ENCODE assay signal across 28 cellular contexts in the genomic region with DNA sequence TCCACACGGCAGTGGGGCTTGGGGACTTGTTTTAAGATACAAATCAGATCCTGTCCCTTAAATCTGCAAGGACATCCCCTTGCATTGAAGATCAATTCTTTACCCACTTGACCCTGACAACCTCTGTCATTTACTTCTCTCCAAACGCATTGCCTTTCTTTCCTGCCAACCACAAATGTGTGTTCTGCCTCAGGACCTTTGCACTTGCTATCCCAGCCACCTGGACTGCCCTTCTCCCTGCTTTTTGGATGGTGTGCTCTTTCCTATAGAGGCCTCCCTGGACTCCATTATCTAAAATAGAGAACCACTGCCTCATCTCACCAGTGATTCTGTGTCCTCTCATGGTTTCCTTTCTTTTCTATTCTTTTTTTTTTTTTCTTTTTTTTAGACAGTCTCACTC. TPM values are rescaled to one million over a fixed set of nuclear protein-coding genes. Genes with fewer than 3 reads are reported as not detected.
A peak's percentile ranks its signal among the peaks of the same experiment; 100 is the strongest.
DNase-seq lines count a peak whose midpoint lies in the region; ATAC-seq and TF ChIP-seq lines count a peak whose summit lies in the region.
"Had no signal": no experiment of that assay in that cellular context is flagged by ENCODE, and none has a peak within 500 bp of the region (broad histone marks: within the 10 kb centered on the region; RNA-seq: fewer than 3 reads in every experiment).

No MANE protein-coding gene starts in this region.

- no peak for ATAC-seq in activated T-cell treated with anti-CD3 and anti-CD28 coated beads, Interleukin-2, amount 50 U/mL, for 72 hours (replicated peaks in 1 of 2)
- ATAC-seq in SK-N-SH treated with all-trans-retinoic acid at 6 μM for 48 hours = no peak
- ATAC-seq: activated naive CD4-positive, alpha-beta T cell treated with anti-CD3 and anti-CD28 coated beads, Interleukin-2, amount 50 U/mL, for 72 hours; gastroesophageal sphincter; left lobe of liver had no signal

- peaks cover 27% of the 10 kb centered on the region for H3K36me3 ChIP-seq in endodermal cell (ENCODE audit: control insufficient read depth, insufficient read depth, low read length)
- H3K36me3 ChIP-seq: ovary had no signal

- H3K4me1 ChIP-seq in endodermal cell (ENCODE audit: control insufficient read depth, insufficient read depth, low read length) = peaks cover 12% of the 10 kb centered on the region
- H3K4me1 ChIP-seq: BE2C had no signal

- H3K9me3 ChIP-seq in endodermal cell (ENCODE audit: control insufficient read depth, low read length) = no peaks in the 10 kb centered on the region
- H3K9me3 ChIP-seq: BE2C, Caco-2, gastroesophageal sphincter, ovary, transverse colon had no signal

- H3K27ac Mint-ChIP-seq in activated T-cell treated with anti-CD3 and anti-CD28 coated beads, Interleukin-2, amount 50 U/mL, for 72 hours = no peak overlapping the region
- peak overlapping the region; percentile 28 for H3K27ac Mint-ChIP-seq in endodermal cell
- H3K27ac Mint-ChIP-seq in neural crest cell (ENCODE audit: unreplicated experiment) = no peak overlapping the region
- H3K27ac Mint-ChIP-seq: activated CD4-positive, alpha-beta T cell treated with anti-CD3 and anti-CD28 coated beads, Interleukin-2, amount 10 ng/mL, durations not matched to agents 24 days and 14 days; dendritic cell treated with granulocyte-macrophage colony-stimulating factor and Interleukin-4, amounts not matched to agents 40 ng/mL and 50 ng/mL, for 4 days had no signal

- H3K36me3 Mint-ChIP-seq in activated T-cell treated with anti-CD3 and anti-CD28 coated beads, Interleukin-2, amount 50 U/mL, for 72 hours (ENCODE audit: insufficient read depth in 2 of 2) = peaks cover 16 to 20% of the 10 kb centered on the region in 2 donors
- H3K36me3 Mint-ChIP-seq in endodermal cell (ENCODE audit: low read depth) (peaks cover 34% of the 10 kb centered on the region), neural crest cell (ENCODE audit: low read depth) (peaks cover 29% of the 10 kb centered on the region)

- H3K9me3 Mint-ChIP-seq in activated T-cell treated with anti-CD3 and anti-CD28 coated beads, Interleukin-2, amount 50 U/mL, for 72 hours = no peaks in the 10 kb centered on the region
- H3K9me3 Mint-ChIP-seq in endodermal cell = no peaks in the 10 kb centered on the region
- no peaks in the 10 kb centered on the region for H3K9me3 Mint-ChIP-seq in neural crest cell
- H3K9me3 Mint-ChIP-seq: activated CD4-positive, alpha-beta T cell treated with anti-CD3 and anti-CD28 coated beads, Interleukin-2, amount 10 ng/mL, durations not matched to agents 24 days and 14 days; activated naive CD4-positive, alpha-beta T cell treated with anti-CD3 and anti-CD28 coated beads, Interleukin-2, amount 50 U/mL, for 72 hours; dendritic cell treated with granulocyte-macrophage colony-stimulating factor and Interleukin-4, amounts not matched to agents 40 ng/mL and 50 ng/mL, for 4 days; H9 had no signal

- DNase-seq in activated T-cell treated with anti-CD3 and anti-CD28 coated beads, Interleukin-2, amount 50 U/mL, for 72 hours = no peak
- no peak for DNase-seq in activated T-cell treated with anti-CD3 and anti-CD28 coated beads, Interleukin-2, amount 50 U/mL, for 1 hour
- DNase-seq in RWPE1 (ENCODE audit: low spot score) (no peak), endodermal cell (no peak), neural crest cell (ENCODE audit: low read depth, low spot score) (no peak), OCI-M1 (lab: John Stamatoyannopoulos, UW) (no peak)
- DNase-seq in stimulated activated naive CD4-positive, alpha-beta T cell (lab: John Stamatoyannopoulos, UW) = no peak
- DNase-seq: activated CD4-positive, alpha-beta T cell treated with anti-CD3 and anti-CD28 coated beads, Interleukin-2, amount 10 ng/mL, durations not matched to agents 24 days and 14 days; BE2C; central memory CD4-positive, alpha-beta T cell; H9; hypothalamus; KBM-7; NCI-H1105 treated with DMSO at 0.1 percent for 48 hours; NCI-H2029 treated with DMSO at 0.1 percent for 48 hours; NCI-H2227 treated with DMSO at 0.1 percent for 48 hours; NCI-H748 treated with DMSO at 0.1 percent for 48 hours; ovary; stimulated activated CD4-positive, alpha-beta T cell treated with anti-CD3 and anti-CD28 coated beads, Interleukin-1b, Interleukin-23, amount 100 ng/mL, for 48 hours; stimulated activated CD8-positive, alpha-beta memory T cell treated with anti-CD3 and anti-CD28 coated beads, Interleukin-4, amount 100 ng/mL, for 48 hours; transverse colon had no signal

- H3K27me3 ChIP-seq in endodermal cell (ENCODE audit: control insufficient read depth, insufficient read depth, low read length, poor library complexity, severe bottlenecking) = no peaks in the 10 kb centered on the region
- H3K27me3 ChIP-seq: BE2C, ovary had no signal

- peak overlapping the region; percentile 64 for H3K27ac ChIP-seq in RWPE1
- no peak overlapping the region for H3K27ac ChIP-seq in endodermal cell (ENCODE audit: low read depth, low read length)
- H3K27ac ChIP-seq: gastroesophageal sphincter, ovary, transverse colon had no signal

- H3K4me3 ChIP-seq in endodermal cell (ENCODE audit: low read length) = no peak overlapping the region
- H3K4me3 ChIP-seq: gastroesophageal sphincter, ovary, smooth muscle cell, transverse colon had no signal

- POLR2A ChIA-PET in RWPE1 (lab: Yijun Ruan, JAX; ENCODE audit: low non-redundant PET) = no interaction called here

- peaks cover 29% of the 10 kb centered on the region for H3K4me1 Mint-ChIP-seq in activated T-cell treated with anti-CD3 and anti-CD28 coated beads, Interleukin-2, amount 50 U/mL, for 72 hours (ENCODE audit: low read depth)
- peaks cover 23% of the 10 kb centered on the region for H3K4me1 Mint-ChIP-seq in endodermal cell
- H3K4me1 Mint-ChIP-seq in neural crest cell = peaks cover 37% of the 10 kb centered on the region

- H3K4me3 Mint-ChIP-seq in activated T-cell treated with anti-CD3 and anti-CD28 coated beads, Interleukin-2, amount 50 U/mL, for 72 hours = peak overlapping the region; percentile 8 to 38
- H3K4me3 Mint-ChIP-seq in endodermal cell (no peak overlapping the region), neural crest cell (peak overlapping the region; percentile 80)
- H3K4me3 Mint-ChIP-seq: dendritic cell treated with granulocyte-macrophage colony-stimulating factor and Interleukin-4, amounts not matched to agents 40 ng/mL and 50 ng/mL, for 4 days had no signal

- CTCF ChIA-PET in RWPE1 (lab: Yijun Ruan, JAX) = no interaction called here

- WGBS in endodermal cell (ENCODE audit: insufficient coverage in 1 of 2, insufficient read length in 1 of 2), 2 experiments = 81 to 100% methylated on average over 2 of the region's 2 CpGs

- TF ChIP-seq CTCF in RWPE1 (conservative IDR thresholded peaks at IDR 0.05; ENCODE audit: low read depth) = no peak
- no peak for TF ChIP-seq CTCF in endodermal cell (conservative IDR thresholded peaks at IDR 0.05)
- TF ChIP-seq CTCF in neural crest cell (conservative IDR thresholded peaks at IDR 0.05) = no peak

- peaks cover 6% of the 10 kb centered on the region for H3K27me3 Mint-ChIP-seq in activated T-cell treated with anti-CD3 and anti-CD28 coated beads, Interleukin-2, amount 50 U/mL, for 72 hours (ENCODE audit: low read depth)
- H3K27me3 Mint-ChIP-seq in endodermal cell (ENCODE audit: insufficient read depth) (peaks cover 4% of the 10 kb centered on the region), neural crest cell (ENCODE audit: low read depth) (peaks cover 30% of the 10 kb centered on the region)

- no peak overlapping the region for H3K9ac ChIP-seq in endodermal cell (ENCODE audit: extremely low read depth, low read length, poor library complexity, severe bottlenecking)

TF ChIP-seq in SK-N-SH treated with all-trans-retinoic acid at 6 μM for 48 hours, 23 proteins besides CTCF, POLR2A, EP300 and RAD21:
- TF ChIP-seq BACH2 (CRISPR knock-in tag; IDR thresholded peaks at IDR 0.05; ENCODE audit: borderline replicate concordance) = no peak
- TF ChIP-seq SNAI2 (CRISPR knock-in tag; IDR thresholded peaks at IDR 0.05) = no peak

RNA-seq across cellular contexts. Expression of gene RPL29, which starts 1.5 kb away (rescaled TPM):
- total RNA-seq in activated T-cell treated with anti-CD3 and anti-CD28 coated beads, Interleukin-2, amount 50 U/mL, for 72 hours = 1,000 to 10,000 TPM; 1,676 to 1,838 TPM
- total RNA-seq in endodermal cell (1,000 to 10,000 TPM; 1,325 to 1,600 TPM), neural crest cell (1,471 and 1,533 TPM in 2 replicates)
- 1,775 TPM for polyA plus RNA-seq in endodermal cell (2013, experiment 1 of 2)
- 1,656 TPM for polyA plus RNA-seq in endodermal cell (2013, experiment 2 of 2)

RNA-seq across cellular contexts. Expression of gene ACY1, which starts 13.8 kb away (rescaled TPM):
- total RNA-seq in activated T-cell treated with anti-CD3 and anti-CD28 coated beads, Interleukin-2, amount 50 U/mL, for 72 hours = 10 to 100 TPM; 30.2 to 42.4 TPM
- total RNA-seq in endodermal cell (10 to 100 TPM; 58.2 to 69.4 TPM), neural crest cell (29.9 and 32.5 TPM in 2 replicates)
- 26.0 TPM for polyA plus RNA-seq in endodermal cell (2013, experiment 1 of 2)
- 22.8 TPM for polyA plus RNA-seq in endodermal cell (2013, experiment 2 of 2)

RNA-seq across cellular contexts. Expression of gene ABHD14A, which starts 22.3 kb away (rescaled TPM):
- 1 to 10 TPM; 6.6 to 8.9 TPM for total RNA-seq in activated T-cell treated with anti-CD3 and anti-CD28 coated beads, Interleukin-2, amount 50 U/mL, for 72 hours
- total RNA-seq in endodermal cell (10 to 100 TPM in 1 of 2 donors, 1 to 10 TPM in 1; 9.6 to 10.1 TPM), neural crest cell (12.3 and 14.8 TPM in 2 replicates)
- 14.9 TPM for polyA plus RNA-seq in endodermal cell (2013, experiment 1 of 2)
- 15.1 TPM for polyA plus RNA-seq in endodermal cell (2013, experiment 2 of 2)

RNA-seq across cellular contexts. Expression of gene ABHD14B, which starts 23.3 kb away (rescaled TPM):
- total RNA-seq in activated T-cell treated with anti-CD3 and anti-CD28 coated beads, Interleukin-2, amount 50 U/mL, for 72 hours = 10 to 100 TPM; 52.5 to 54.6 TPM
- total RNA-seq in endodermal cell (10 to 100 TPM; 11.4 to 12.9 TPM), neural crest cell (4.7 and 6.2 TPM in 2 replicates)
- polyA plus RNA-seq in endodermal cell (2013, experiment 1 of 2) = 10.4 TPM
- 8.6 TPM for polyA plus RNA-seq in endodermal cell (2013, experiment 2 of 2)

RNA-seq across cellular contexts. Expression of gene PCBP4, which starts 29.9 kb away (rescaled TPM):
- 10 to 100 TPM; 23.3 to 27.4 TPM for total RNA-seq in activated T-cell treated with anti-CD3 and anti-CD28 coated beads, Interleukin-2, amount 50 U/mL, for 72 hours
- total RNA-seq in endodermal cell (10 to 100 TPM; 54.1 to 68.1 TPM), neural crest cell (228 and 235 TPM in 2 replicates)
- 184 TPM for polyA plus RNA-seq in endodermal cell (2013, experiment 1 of 2)
- 158 TPM for polyA plus RNA-seq in endodermal cell (2013, experiment 2 of 2)
